In genomic region chr16:11683140-11683539, GRCh38 we compare ENCODE assay signal across 1 cellular context.
TF ChIP-seq lines count a peak whose summit lies in the region.

No MANE protein-coding gene starts in this region.

TF ChIP-seq in H1, 55 proteins besides CTCF, POLR2A, EP300 and RAD21:
- no peak for TF ChIP-seq EGR1 (IDR thresholded peaks at IDR 0.05; ENCODE audit: borderline replicate concordance, low read depth, low read length)
- no peak for TF ChIP-seq SIRT6 (IDR thresholded peaks at IDR 0.05; ENCODE audit: low read length)
- no peak for TF ChIP-seq CBX8 (IDR thresholded peaks at IDR 0.05; ENCODE audit: borderline replicate concordance, low read depth, low read length)
- TF ChIP-seq KDM1A (IDR thresholded peaks at IDR 0.05; ENCODE audit: borderline replicate concordance, low read length), result no peak
- TF ChIP-seq RFX5 (IDR thresholded peaks at IDR 0.05; ENCODE audit: borderline replicate concordance, low read depth, low read length), result no peak
- TF ChIP-seq TEAD4 (IDR thresholded peaks at IDR 0.05; ENCODE audit: low read depth, low read length), result no peak
- no peak for TF ChIP-seq SRF (IDR thresholded peaks at IDR 0.05; ENCODE audit: low read depth, low read length)
- TF ChIP-seq JUN (IDR thresholded peaks at IDR 0.05; ENCODE audit: low read depth, low read length), result no peak
- no peak for TF ChIP-seq SUZ12 (IDR thresholded peaks at IDR 0.05; ENCODE audit: low read length)
- TF ChIP-seq MAX (IDR thresholded peaks at IDR 0.05), result no peak
- no peak for TF ChIP-seq E2F6 (IDR thresholded peaks at IDR 0.05)
- no peak for TF ChIP-seq CTBP2 (IDR thresholded peaks at IDR 0.05; ENCODE audit: borderline replicate concordance, insufficient read depth, insufficient read length, low read length)
- TF ChIP-seq CHD1 (IDR thresholded peaks at IDR 0.05; ENCODE audit: low read depth, low read length), result no peak
- no peak for TF ChIP-seq TBP (IDR thresholded peaks at IDR 0.05; ENCODE audit: low read depth, low read length)
- no peak for TF ChIP-seq JUND (IDR thresholded peaks at IDR 0.05; ENCODE audit: low read length)
- TF ChIP-seq RXRA (IDR thresholded peaks at IDR 0.05; ENCODE audit: insufficient read depth, low read depth, low read length), result no peak
- TF ChIP-seq TAF7 (optimal IDR thresholded peaks at IDR 0.05; ENCODE audit: borderline replicate concordance, low read depth, low read length), result no peak
